Comparison of ENCODE assay signal across 8 cellular contexts in the genomic region with DNA sequence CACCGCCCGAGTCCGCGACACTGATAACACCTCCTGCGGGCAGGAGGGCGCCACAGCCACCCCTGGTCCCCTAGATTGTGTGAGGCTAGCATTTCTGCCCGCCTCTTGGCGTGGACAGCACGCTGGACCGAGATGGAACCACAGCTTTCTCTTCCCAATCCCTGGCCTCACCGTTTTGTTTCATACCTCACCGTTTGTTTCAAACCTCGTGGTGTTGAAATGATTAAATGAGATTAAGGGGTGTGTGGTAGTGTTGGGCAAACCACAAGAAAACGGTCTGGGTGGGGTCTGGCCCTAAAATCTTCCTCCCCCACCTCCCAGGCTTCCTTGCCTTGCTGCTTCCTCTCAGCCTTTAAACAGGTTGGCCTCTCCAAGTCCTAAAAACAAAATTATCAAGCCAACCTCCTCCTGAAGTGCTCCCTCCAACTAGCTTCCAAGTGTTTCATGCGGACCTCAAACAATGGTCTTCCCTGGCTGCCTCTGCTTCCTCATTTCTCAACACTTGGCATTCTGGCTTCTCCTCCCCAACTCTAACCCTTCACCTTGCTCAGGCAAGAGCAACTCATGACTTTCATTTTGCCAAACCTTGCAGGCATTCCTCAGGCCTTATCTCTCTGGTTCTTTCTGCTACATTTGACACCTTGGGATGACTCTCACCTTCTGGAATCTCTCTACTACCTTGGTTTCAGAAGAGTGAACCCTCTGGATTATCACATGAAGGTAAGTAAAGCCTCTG. TPM values are rescaled to one million over a fixed set of nuclear protein-coding genes. Genes with fewer than 3 reads are reported as not detected.
DNase-seq lines count a peak whose midpoint lies in the region; ATAC-seq and TF ChIP-seq lines count a peak whose summit lies in the region.

No MANE protein-coding gene starts in this region.

- in situ Hi-C loops in HAP-1 (cut with MboI; ENCODE audit: low sequenced_read_pairs): no loop called here
- in situ Hi-C loops in gastrocnemius medialis (cut with MboI; ENCODE audit: low sequenced_read_pairs in 4 of 4): no loop called here

- peak overlapping the region; percentile 36 for H3K4me3 ChIP-seq in HAP-1
- H3K4me3 ChIP-seq in RWPE2 (ENCODE audit: severe bottlenecking): no peak overlapping the region
- peak overlapping the region in 3 of 4 donors; percentile 61 to 85 (median 85) for H3K4me3 ChIP-seq in esophagus squamous epithelium
- peak overlapping the region; percentile 58 to 73 (median 64) for H3K4me3 ChIP-seq in gastrocnemius medialis

- H3K9me3 ChIP-seq in HAP-1: no peaks in the 10 kb centered on the region
- H3K9me3 ChIP-seq in RWPE2 (ENCODE audit: severe bottlenecking): no peaks in the 10 kb centered on the region
- no peaks in the 10 kb centered on the region for H3K9me3 ChIP-seq in esophagus squamous epithelium
- no peaks in the 10 kb centered on the region for H3K9me3 ChIP-seq in gastrocnemius medialis

- H3K4me1 ChIP-seq in HAP-1: peaks cover 13% of the 10 kb centered on the region; the same call in 1 of the 2 replicates
- peaks cover 32% of the 10 kb centered on the region for H3K4me1 ChIP-seq in RWPE2 (ENCODE audit: insufficient read depth, poor library complexity, severe bottlenecking)
- H3K4me1 ChIP-seq in esophagus squamous epithelium: peaks cover 9 to 55% (median 22%) of the 10 kb centered on the region in 3 donors
- H3K4me1 ChIP-seq in gastrocnemius medialis: peaks cover 14 to 16% of the 10 kb centered on the region in 2 donors

- H3K36me3 ChIP-seq in HAP-1 (replicated peaks) (peaks cover 4% of the 10 kb centered on the region; the same call in 1 of the 2 replicates), RWPE2 (ENCODE audit: low read depth) (peaks cover 24% of the 10 kb centered on the region), esophagus squamous epithelium (no peaks in the 10 kb centered on the region), gastrocnemius medialis (no peaks in the 10 kb centered on the region)

- DNase-seq in HAP-1 (ENCODE audit: low spot score in 2 of 2) (no peak), RWPE2 (ENCODE audit: low spot score) (no peak), esophagus squamous epithelium (lab: John Stamatoyannopoulos, UW) (no peak), gastrocnemius medialis (no peak), posterior cingulate gyrus (no peak), NCI-H2171 (lab: John Stamatoyannopoulos, UW) (no peak), GM03348 (ENCODE audit: low spot score) (no peak)

- H3K27me3 ChIP-seq in HAP-1 (ENCODE audit: low read depth) (no peaks in the 10 kb centered on the region), RWPE2 (ENCODE audit: insufficient read depth, poor library complexity, severe bottlenecking) (no peaks in the 10 kb centered on the region), esophagus squamous epithelium (no peaks in the 10 kb centered on the region), gastrocnemius medialis (no peaks in the 10 kb centered on the region)

- H3K27ac ChIP-seq in RWPE2 (ENCODE audit: poor library complexity, severe bottlenecking): peak overlapping the region; percentile 94
- peak overlapping the region; percentile 85 to 98 (median 94) for H3K27ac ChIP-seq in esophagus squamous epithelium
- peak overlapping the region in 2 of 4 donors; percentile 77 to 85 for H3K27ac ChIP-seq in gastrocnemius medialis

- TF ChIP-seq CTCF in RWPE2 (IDR thresholded peaks at IDR 0.05; ENCODE audit: poor library complexity, severe bottlenecking) (no peak), esophagus squamous epithelium (IDR thresholded peaks at IDR 0.05) (no peak), gastrocnemius medialis (IDR thresholded peaks at IDR 0.05 in 4 of 5, conservative IDR thresholded peaks at IDR 0.05 in 1 of 5) (no peak)

- ATAC-seq in RWPE2 (ENCODE audit: low read depth) (peak; percentile 54), gastrocnemius medialis (no peak), HG03175 (IDR thresholded peaks at IDR 0.05; ENCODE audit: unreplicated experiment) (no peak)

- TF ChIP-seq POLR2A in esophagus squamous epithelium (IDR thresholded peaks at IDR 0.05): no peak
- TF ChIP-seq POLR2A in gastrocnemius medialis (IDR thresholded peaks at IDR 0.05): no peak

- WGBS in esophagus squamous epithelium, 2 donors: 46 to 64% methylated on average over 6 to 8 of the region's 15 CpGs

- intact Hi-C loops in esophagus squamous epithelium (cut with DNase I): no loop called here
- intact Hi-C loops in gastrocnemius medialis (cut with DNase I; ENCODE audit: low total_unique reads): loop anchor here (5.0 to 10.0 kb wide), 3 partner anchors 184 to 353 kb away; a partner anchor contains a TSS
- intact Hi-C loops in posterior cingulate gyrus (cut with DNase I): no loop called here

RNA-seq across cellular contexts. Expression of a gene that starts 1.4 kb away (rescaled TPM):
- 100 to 1,000 TPM in 1 of 4 donors, 10 to 100 TPM in 3; 55.6 to 166 (median 94.7) TPM for total RNA-seq in esophagus squamous epithelium
- total RNA-seq in gastrocnemius medialis: 10 to 100 TPM; 31.8 to 90.2 (median 57.3) TPM
